In the genomic region with DNA sequence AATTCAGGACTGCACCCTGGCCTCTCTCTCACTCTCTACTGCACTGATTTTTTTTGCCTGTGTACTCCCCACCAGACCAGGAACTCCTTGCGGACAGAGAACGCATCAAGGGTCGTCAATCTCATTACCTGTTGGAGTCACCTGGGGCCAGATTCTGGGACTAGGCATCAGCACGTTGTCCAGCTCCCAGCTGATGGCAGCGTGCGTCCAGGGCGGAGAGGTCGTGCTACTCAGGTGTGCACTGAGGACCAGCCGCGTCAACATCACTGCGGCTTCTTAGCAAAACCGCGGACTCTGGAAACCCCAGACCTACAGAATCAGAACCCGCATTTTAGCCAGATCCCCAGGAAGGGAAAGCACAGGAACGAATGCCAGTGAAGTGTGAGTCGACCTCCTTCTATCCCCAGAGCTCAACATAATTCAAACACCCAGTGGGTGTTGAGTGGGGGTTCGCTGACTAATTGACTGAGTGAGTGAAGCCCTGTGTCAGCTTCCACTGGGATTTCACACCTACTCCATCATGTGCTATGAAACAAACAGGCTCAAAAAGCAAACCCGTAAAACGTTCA, we compare ENCODE assay signal across 14 cellular contexts. TPM values are rescaled to one million over a fixed set of nuclear protein-coding genes. Genes with fewer than 3 reads are reported as not detected.
DNase-seq lines count a peak whose midpoint lies in the region; ATAC-seq, FAIRE-seq and TF ChIP-seq lines count a peak whose summit lies in the region.
"Had no signal": no experiment of that assay in that cellular context is flagged by ENCODE, and none has a peak within 500 bp of the region (broad histone marks: within the 10 kb centered on the region; RNA-seq: fewer than 3 reads in every experiment).

No MANE protein-coding gene starts in this region.

- POLR2A ChIA-PET in WTC11 (lab: Charles Lee), result no interaction called here

- intact Hi-C loops in right lobe of liver (cut with DNase I), result no loop called here

- DNase-seq in activated naive CD4-positive, alpha-beta T cell treated with Interleukin-2 at 50 U/mL for 16 hours, result no peak
- no peak for DNase-seq in WTC11 (ENCODE audit: low spot score)
- no peak for DNase-seq in keratinocyte (ENCODE audit: low read depth, low spot score)
- no peak for DNase-seq in substantia nigra (lab: John Stamatoyannopoulos, UW)
- DNase-seq in right lobe of liver, result no peak

- peaks cover 10% of the 10 kb centered on the region for H3K27me3 Mint-ChIP-seq in activated naive CD4-positive, alpha-beta T cell treated with anti-CD3 and anti-CD28 coated beads, Interleukin-2, amount 50 U/mL, for 24 hours
- H3K27me3 Mint-ChIP-seq in WTC11 (ENCODE audit: low read depth), result peaks cover 93% of the 10 kb centered on the region

- H3K4me3 Mint-ChIP-seq in activated naive CD4-positive, alpha-beta T cell treated with anti-CD3 and anti-CD28 coated beads, Interleukin-2, amount 50 U/mL, for 24 hours, result peak overlapping the region; percentile 59
- peak overlapping the region; percentile 70 for H3K4me3 Mint-ChIP-seq in WTC11

- dilution Hi-C loops in keratinocyte (cut with MboI; ENCODE audit: extremely low pct_ligation_motif_present, low sequenced_read_pairs), result no loop called here

- H4K20me1 ChIP-seq in keratinocyte (ENCODE audit: control insufficient read depth, extremely low read depth, insufficient read depth, low read length), result no peaks in the 10 kb centered on the region

- no peak overlapping the region for H2AFZ ChIP-seq in keratinocyte (ENCODE audit: control insufficient read depth, low read length)

- H3K27ac Mint-ChIP-seq in activated naive CD4-positive, alpha-beta T cell treated with anti-CD3 and anti-CD28 coated beads, Interleukin-2, amount 50 U/mL, for 24 hours, result peak overlapping the region; percentile 41
- H3K27ac Mint-ChIP-seq in WTC11, result no peak overlapping the region

- TF ChIP-seq POLR2A in right lobe of liver (IDR thresholded peaks at IDR 0.05), result no peak

- no peaks in the 10 kb centered on the region for H3K9me3 Mint-ChIP-seq in activated naive CD4-positive, alpha-beta T cell treated with anti-CD3 and anti-CD28 coated beads, Interleukin-2, amount 50 U/mL, for 24 hours
- H3K9me3 Mint-ChIP-seq in WTC11, result no peaks in the 10 kb centered on the region; the same call in 1 of the 2 replicates

- no peaks in the 10 kb centered on the region for H3K9me3 ChIP-seq in keratinocyte (ENCODE audit: control insufficient read depth, low read depth, low read length)
- no peaks in the 10 kb centered on the region for H3K9me3 ChIP-seq in right lobe of liver
- H3K9me3 ChIP-seq: BE2C, ovary had no signal

- H3K4me1 ChIP-seq in keratinocyte (ENCODE audit: control insufficient read depth, extremely low read depth, insufficient read depth, low read length) (peaks cover 51% of the 10 kb centered on the region), right lobe of liver (peaks cover 0 to 27% (median 5%) of the 10 kb centered on the region in 4 donors)

- ATAC-seq in WTC11 (no peak), GM19452 (IDR thresholded peaks at IDR 0.05; ENCODE audit: unreplicated experiment) (no peak), HG02678 (IDR thresholded peaks at IDR 0.05; ENCODE audit: unreplicated experiment) (no peak), right lobe of liver (no peak)

- no peaks in the 10 kb centered on the region for H3K9me1 ChIP-seq in keratinocyte (ENCODE audit: control insufficient read depth, extremely low read depth, insufficient read depth, low read length)

- no peaks in the 10 kb centered on the region for H3K36me3 Mint-ChIP-seq in activated naive CD4-positive, alpha-beta T cell treated with anti-CD3 and anti-CD28 coated beads, Interleukin-2, amount 50 U/mL, for 24 hours
- no peaks in the 10 kb centered on the region; the same call in 1 of the 2 replicates for H3K36me3 Mint-ChIP-seq in WTC11

- H3K9ac ChIP-seq in keratinocyte (ENCODE audit: control insufficient read depth, extremely low read depth, insufficient read depth, low read length), result peak overlapping the region; percentile 66

- peak overlapping the region; percentile 28 for H3K27ac ChIP-seq in keratinocyte (ENCODE audit: control insufficient read depth, insufficient read depth, low read length)
- H3K27ac ChIP-seq in substantia nigra (ENCODE audit: low read depth, low read length, poor library complexity, severe bottlenecking), result peak overlapping the region; percentile 52
- H3K27ac ChIP-seq in right lobe of liver, result no peak overlapping the region

- peak overlapping the region; percentile 79 for H3K4me2 ChIP-seq in keratinocyte (ENCODE audit: control insufficient read depth, extremely low read depth, insufficient read depth, low read depth, low read length)

- H3K27me3 ChIP-seq in keratinocyte (ENCODE audit: control insufficient read depth, extremely low read depth, insufficient read depth, low read length) (no peaks in the 10 kb centered on the region), right lobe of liver (peaks cover 0 to 6% of the 10 kb centered on the region in 2 donors)
- H3K27me3 ChIP-seq: ovary had no signal

- CTCF ChIA-PET in WTC11 (lab: Charles Lee), result interaction anchor here (1.0 to 10.5 kb wide), 10 partner anchors 15 to 747 kb away, joined by 3 to 245 read pairs (median 6); a partner anchor contains a TSS

- H3K79me2 ChIP-seq in keratinocyte (ENCODE audit: control insufficient read depth, insufficient read depth, low read length), result no peaks in the 10 kb centered on the region

- peaks cover 18% of the 10 kb centered on the region for H3K4me1 Mint-ChIP-seq in activated naive CD4-positive, alpha-beta T cell treated with anti-CD3 and anti-CD28 coated beads, Interleukin-2, amount 50 U/mL, for 24 hours
- peaks cover 40% of the 10 kb centered on the region for H3K4me1 Mint-ChIP-seq in WTC11

- no peak for FAIRE-seq in keratinocyte (lab: Jason Lieb, UNC)
- FAIRE-seq: HepG2, TTC549 had no signal

- 47% methylated on average over 17 of the region's 19 CpGs for WGBS in right lobe of liver (ENCODE audit: insufficient coverage, low coverage, low lambda C conversion rate, missing lambda C conversion rate)

- no peak for TF ChIP-seq CTCF in WTC11 (IDR thresholded peaks at IDR 0.05)
- no peak for TF ChIP-seq CTCF in keratinocyte (optimal IDR thresholded peaks at IDR 0.05 in 1 of 3, IDR thresholded peaks at IDR 0.05 in 1 of 3, conservative IDR thresholded peaks at IDR 0.05 in 1 of 3; ENCODE audit: extremely low read depth in 1 of 3, insufficient read depth in 2 of 3, low read length in 3 of 3)
- TF ChIP-seq CTCF in right lobe of liver (IDR thresholded peaks at IDR 0.05), result no peak

- H3K4me3 ChIP-seq in keratinocyte (ENCODE audit: control insufficient read depth in 2 of 3, extremely low read depth in 1 of 3, insufficient read depth in 2 of 3, low read depth in 1 of 3, low read length in 3 of 3), result peak overlapping the region in 1 of 3 experiments; percentile 63
- no peak overlapping the region for H3K4me3 ChIP-seq in right lobe of liver

- no peaks in the 10 kb centered on the region for H3K36me3 ChIP-seq in keratinocyte (ENCODE audit: control insufficient read depth in 2 of 2, extremely low read depth in 1 of 2, insufficient read depth in 2 of 2, low read length in 2 of 2)
- H3K36me3 ChIP-seq in right lobe of liver, result no peaks in the 10 kb centered on the region
- H3K36me3 ChIP-seq: BE2C, ovary had no signal

TF ChIP-seq in WTC11, 78 proteins besides CTCF, POLR2A, EP300 and RAD21 (continues in another document):
- TF ChIP-seq ZNF396 (CRISPR knock-in tag; IDR thresholded peaks at IDR 0.05; ENCODE audit: borderline replicate concordance) (no peak), ELF4 (CRISPR knock-in tag; IDR thresholded peaks at IDR 0.05; ENCODE audit: low read depth) (no peak), ZNF317 (CRISPR knock-in tag; IDR thresholded peaks at IDR 0.05; ENCODE audit: borderline replicate concordance, low read depth) (no peak)

RNA-seq across cellular contexts. Expression of a gene that starts 13.2 kb away (rescaled TPM):
- 0.09 to 0.23 TPM (median 0.22 TPM) in 3 replicates for total RNA-seq in WTC11 (2021)
- polyA plus RNA-seq in keratinocyte, result 0.59 to 1.4 TPM (median 0.77 TPM) in 3 replicates
- polyA plus RNA-seq in keratinocyte (2011; ENCODE audit: low read depth), result 0.24 TPM
- polyA plus RNA-seq in keratinocyte (2011; cell fraction: cytosol; rRNA removed), result 0.58 and 0.71 TPM in 2 replicates
- polyA plus RNA-seq in keratinocyte (2011; cell fraction: nucleus; rRNA removed), result 1.2 and 1.6 TPM in 2 replicates
- polyA plus RNA-seq in keratinocyte (2012; ENCODE audit: low replicate concordance), result 0.52 and 0.69 TPM in 2 replicates
- 0.38 to 2.1 TPM (median 1.0 TPM) in 3 replicates for polyA minus RNA-seq in keratinocyte
- 1.3 TPM for polyA minus RNA-seq in keratinocyte (2011; cell fraction: cytosol; rRNA and poly(A)+ RNA removed)
- polyA minus RNA-seq in keratinocyte (2011; cell fraction: nucleus; rRNA and poly(A)+ RNA removed), result 0.74 and 1.6 TPM in 2 replicates
- under 1 TPM; 0.05 to 0.80 (median 0.11) TPM for total RNA-seq in right lobe of liver
- total RNA-seq: HepG2 had no signal
- polyA plus RNA-seq: HepG2 had no signal

RNA-seq across cellular contexts. Expression of a gene that starts 37.3 kb away (rescaled TPM):
- 0.07 to 0.24 TPM (median 0.16 TPM) in 3 replicates for total RNA-seq in WTC11 (2021)
- polyA plus RNA-seq in keratinocyte, result 0.06 to 0.12 TPM (median 0.09 TPM) in 3 replicates
- polyA plus RNA-seq in keratinocyte (2011; ENCODE audit: low read depth), result not detected
- 0.04 TPM in 1 of 2 replicates, not detected in the other for polyA plus RNA-seq in keratinocyte (2011; cell fraction: cytosol; rRNA removed)
- polyA plus RNA-seq in keratinocyte (2011; cell fraction: nucleus; rRNA removed), result 0.16 and 0.27 TPM in 2 replicates
- 0.08 and 0.30 TPM in 2 replicates for polyA plus RNA-seq in keratinocyte (2012; ENCODE audit: low replicate concordance)
- polyA minus RNA-seq in keratinocyte, result not detected in 3 replicates
- not detected for polyA minus RNA-seq in keratinocyte (2011; cell fraction: cytosol; rRNA and poly(A)+ RNA removed)
- polyA minus RNA-seq in keratinocyte (2011; cell fraction: nucleus; rRNA and poly(A)+ RNA removed), result 0.16 TPM in 1 of 2 replicates, not detected in the other
- not detected for total RNA-seq in right lobe of liver
- total RNA-seq: glomerular endothelial cell, HepG2 had no signal
- polyA plus RNA-seq: aorta, HepG2, ovary had no signal

RNA-seq across cellular contexts. Expression of a gene that starts 38.3 kb away (rescaled TPM):
- total RNA-seq in WTC11 (2021) (0.07 TPM in 1 of 3 replicates, not detected in the others), right lobe of liver (under 1 TPM in 1 of 6 experiments, not detected in 5; 0.22 TPM)
- 21.2 to 75.2 TPM (median 37.1 TPM) in 3 replicates for polyA plus RNA-seq in keratinocyte
- 6.4 TPM for polyA plus RNA-seq in keratinocyte (2011; ENCODE audit: low read depth)
- 34.5 and 40.4 TPM in 2 replicates for polyA plus RNA-seq in keratinocyte (2011; cell fraction: cytosol; rRNA removed)
- 57.7 and 84.9 TPM in 2 replicates for polyA plus RNA-seq in keratinocyte (2011; cell fraction: nucleus; rRNA removed)
- 21.3 and 29.2 TPM in 2 replicates for polyA plus RNA-seq in keratinocyte (2012; ENCODE audit: low replicate concordance)
- polyA minus RNA-seq in keratinocyte, result 8.5 to 35.0 TPM (median 15.4 TPM) in 3 replicates
- polyA minus RNA-seq in keratinocyte (2011; cell fraction: cytosol; rRNA and poly(A)+ RNA removed), result 15.9 TPM
- 12.5 and 15.3 TPM in 2 replicates for polyA minus RNA-seq in keratinocyte (2011; cell fraction: nucleus; rRNA and poly(A)+ RNA removed)
- total RNA-seq: aorta, glomerular endothelial cell had no signal
- polyA plus RNA-seq: aorta, HepG2 had no signal

Comparison
In these comparisons a context has a peak if more than half of its experiments do, and no peak if none do; other contexts are left out.
1. H3K27ac ChIP-seq: peak in keratinocyte (single experiment) and substantia nigra (single experiment); none in right lobe of liver (0 of 3).